ENCODE assay signal across 8 cellular contexts in genomic region chr12:32115404-32116104, GRCh38. TPM values are rescaled to one million over a fixed set of nuclear protein-coding genes. Genes with fewer than 3 reads are reported as not detected.
A peak's percentile ranks its signal among the peaks of the same experiment; 100 is the strongest.
DNase-seq lines count a peak whose midpoint lies in the region; ATAC-seq and TF ChIP-seq lines count a peak whose summit lies in the region.

No MANE protein-coding gene starts in this region.

- peak; percentile 83 for TF ChIP-seq EP300 in Ishikawa (IDR thresholded peaks at IDR 0.05; ENCODE audit: borderline replicate concordance)
- peak in 1 of 2 donors; percentile 86 for TF ChIP-seq EP300 in tibial nerve (IDR thresholded peaks at IDR 0.05)

- WGBS in right cardiac atrium: 24% methylated on average over 6 of the region's 6 CpGs
- WGBS in tibial nerve, 2 donors: 21 to 24% methylated on average over 6 of the region's 6 CpGs

- peak overlapping the region in 1 of 11 experiments; percentile 32; a peak in 2 of 22 replicates for H3K27ac ChIP-seq in BLaER1 treated with 17β-estradiol and CSF1 and Interleukin-3, amounts not matched to agents 10 nM and 100 nM
- H3K27ac ChIP-seq in right cardiac atrium (ENCODE audit: low read length): no peak overlapping the region
- peak overlapping the region in 2 of 4 donors; percentile 62 to 78 for H3K27ac ChIP-seq in tibial nerve

- ATAC-seq in right cardiac atrium (peak; percentile 96 to 98), GM21737 (IDR thresholded peaks at IDR 0.05; ENCODE audit: unreplicated experiment) (no peak)

- H3K9me3 ChIP-seq in BLaER1 treated with 17β-estradiol and CSF1 and Interleukin-3, amounts not matched to agents 10 nM and 100 nM (replicated peaks in 1 of 11): no peaks in the 10 kb centered on the region
- no peaks in the 10 kb centered on the region for H3K9me3 ChIP-seq in adipocyte (ENCODE audit: control insufficient read depth, low read length)
- H3K9me3 ChIP-seq in right cardiac atrium (ENCODE audit: control insufficient read depth, low read length): no peaks in the 10 kb centered on the region
- no peaks in the 10 kb centered on the region for H3K9me3 ChIP-seq in tibial nerve

- no peak overlapping the region for H3K4me3 ChIP-seq in BLaER1 treated with 17β-estradiol and CSF1 and Interleukin-3, amounts not matched to agents 10 nM and 100 nM
- H3K4me3 ChIP-seq in adipocyte (ENCODE audit: low read length) (peak overlapping the region; percentile 35), right cardiac atrium (ENCODE audit: low read length) (no peak overlapping the region), tibial nerve (no peak overlapping the region)

- no peak for TF ChIP-seq POLR2A in tibial nerve (IDR thresholded peaks at IDR 0.05)

- peaks cover 0 to 23% (median 0%) of the 10 kb centered on the region in 11 experiments; a peak in 2 of 22 replicates for H4K20me1 ChIP-seq in BLaER1 treated with 17β-estradiol and CSF1 and Interleukin-3, amounts not matched to agents 10 nM and 100 nM

- H3K9ac ChIP-seq in BLaER1 treated with 17β-estradiol and CSF1 and Interleukin-3, amounts not matched to agents 10 nM and 100 nM: 0 out of 22 replicates have a peak overlapping the region, but pooled peaks of 1 of the 11 experiments have one; percentile 13
- H3K9ac ChIP-seq in adipocyte (ENCODE audit: low read length): peak overlapping the region; percentile 13

- peak overlapping the region in 10 of 11 experiments; percentile 11 to 62 (median 50); a peak in 17 of 22 replicates for H3K4me2 ChIP-seq in BLaER1 treated with 17β-estradiol and CSF1 and Interleukin-3, amounts not matched to agents 10 nM and 100 nM

- H3K36me3 ChIP-seq in BLaER1 treated with 17β-estradiol and CSF1 and Interleukin-3, amounts not matched to agents 10 nM and 100 nM: peaks cover 0 to 45% (median 19%) of the 10 kb centered on the region in 11 experiments; a peak in 15 of 22 replicates
- H3K36me3 ChIP-seq in adipocyte (ENCODE audit: control insufficient read depth, insufficient read depth, low read length, severe bottlenecking): no peaks in the 10 kb centered on the region
- no peaks in the 10 kb centered on the region for H3K36me3 ChIP-seq in tibial nerve

- no peaks in the 10 kb centered on the region for H3K27me3 ChIP-seq in BLaER1 treated with 17β-estradiol and CSF1 and Interleukin-3, amounts not matched to agents 10 nM and 100 nM
- H3K27me3 ChIP-seq in adipocyte (replicated peaks; ENCODE audit: control insufficient read depth, insufficient read depth, low read length) (no peaks in the 10 kb centered on the region), right cardiac atrium (ENCODE audit: control insufficient read depth, insufficient read depth) (no peaks in the 10 kb centered on the region), tibial nerve (no peaks in the 10 kb centered on the region)

- peaks cover 6 to 45% (median 18%) of the 10 kb centered on the region in 10 experiments; a peak in 18 of 20 replicates for H3K4me1 ChIP-seq in BLaER1 treated with 17β-estradiol and CSF1 and Interleukin-3, amounts not matched to agents 10 nM and 100 nM
- peaks cover 25% of the 10 kb centered on the region for H3K4me1 ChIP-seq in adipocyte (ENCODE audit: control insufficient read depth, insufficient read depth, low read length)
- H3K4me1 ChIP-seq in right cardiac atrium (ENCODE audit: control insufficient read depth, insufficient read depth, low read length): peaks cover 2% of the 10 kb centered on the region
- H3K4me1 ChIP-seq in tibial nerve: peaks cover 0 to 36% (median 15%) of the 10 kb centered on the region in 4 donors

- TF ChIP-seq CTCF in tibial nerve (IDR thresholded peaks at IDR 0.05): no peak

- TF ChIP-seq RAD21 in Ishikawa (IDR thresholded peaks at IDR 0.05; ENCODE audit: low read depth): no peak; the same call in 1 of the 2 replicates

- intact Hi-C loops in right cardiac atrium (cut with DNase I): no loop called here

- DNase-seq in adipocyte (ENCODE audit: low read depth) (peak; percentile 98), right cardiac atrium (peak; percentile 81 to 91 (median 91)), tibial nerve (ENCODE audit: low spot score in 2 of 2) (peak; percentile 85 to 95), GM19238 (ENCODE audit: insufficient read length, low spot score) (no peak), NCI-H526 (lab: John Stamatoyannopoulos, UW) (no peak)

TF ChIP-seq in Ishikawa, 13 proteins besides CTCF, POLR2A, EP300 and RAD21:
- TF ChIP-seq EGR1 (IDR thresholded peaks at IDR 0.05): no peak
- TF ChIP-seq TEAD4 (IDR thresholded peaks at IDR 0.05): peak; percentile 76
- TF ChIP-seq TCF12 (IDR thresholded peaks at IDR 0.05; ENCODE audit: low read depth): peak; percentile 84
- peak; percentile 88 for TF ChIP-seq CEBPB (IDR thresholded peaks at IDR 0.05)
- TF ChIP-seq NFIC (IDR thresholded peaks at IDR 0.05): peak; percentile 95
- peak; percentile 27; the same call in 1 of the 2 replicates for TF ChIP-seq YY1 (IDR thresholded peaks at IDR 0.05; ENCODE audit: low read depth)
- peak; percentile 51 for TF ChIP-seq FOXM1 (IDR thresholded peaks at IDR 0.05; ENCODE audit: borderline replicate concordance, low read depth)
- 0 out of 2 replicates have a peak, but pooled peaks have one; percentile 35 for TF ChIP-seq MAX (IDR thresholded peaks at IDR 0.05)
- peak; percentile 16; the same call in 1 of the 2 replicates for TF ChIP-seq USF1 (IDR thresholded peaks at IDR 0.05)
- TF ChIP-seq CREB1 (IDR thresholded peaks at IDR 0.05; ENCODE audit: low read depth): peak; percentile 39; the same call in 1 of the 2 replicates
- no peak for TF ChIP-seq TAF1 (IDR thresholded peaks at IDR 0.05; ENCODE audit: low read depth)
- TF ChIP-seq REST (IDR thresholded peaks at IDR 0.05; ENCODE audit: low read depth): no peak

RNA-seq across cellular contexts. Expression of gene BICD1, which starts 8.9 kb away (rescaled TPM):
- total RNA-seq in right cardiac atrium: 10 to 100 TPM in 1 of 4 donors, 1 to 10 TPM in 3; 6.9 to 12.8 (median 9.4) TPM
- polyA plus RNA-seq in right cardiac atrium: 3.1 TPM
- 10 to 100 TPM; 34.9 to 58.8 (median 49.2) TPM for total RNA-seq in tibial nerve

Comparison
In these comparisons a context has a peak if more than half of its experiments do, and no peak if none do; other contexts are left out.
1. DNase-seq: peak in adipocyte (single experiment), right cardiac atrium (3 of 3) and tibial nerve (2 of 2); none in GM19238 (single experiment) and NCI-H526 (0 of 2).